In genomic region chr16:75380870-75381269, GRCh38 we compare ENCODE assay signal across 12 cellular contexts. TPM values are rescaled to one million over a fixed set of nuclear protein-coding genes. Genes with fewer than 3 reads are reported as not detected.
DNase-seq lines count a peak whose midpoint lies in the region; ATAC-seq, FAIRE-seq and TF ChIP-seq lines count a peak whose summit lies in the region.
"Had no signal": no experiment of that assay in that cellular context is flagged by ENCODE, and none has a peak within 500 bp of the region (broad histone marks: within the 10 kb centered on the region; RNA-seq: fewer than 3 reads in every experiment).

No MANE protein-coding gene starts in this region.

- H3K9me3 Mint-ChIP-seq in natural killer cell = no peaks in the 10 kb centered on the region

- in situ Hi-C loops in HepG2 (cut with HindIII; ENCODE audit: extremely low pct_ligation_motif_present, low pct_unique_long_range_greater_than_20kb) (no loop called here), G401 (cut with HindIII; ENCODE audit: low sequenced_read_pairs) (no loop called here)

- 0 out of 2 replicates have a peak, but pooled peaks cover 3% of the 10 kb centered on the region for H4K20me1 ChIP-seq in HepG2 (ENCODE audit: insufficient read depth, low read length)

- H2AFZ ChIP-seq in HepG2 (ENCODE audit: low read length) = no peak overlapping the region

- H3K4me1 Mint-ChIP-seq in T-helper 17 cell (peaks cover 54% of the 10 kb centered on the region), natural killer cell (peaks cover 23 to 32% of the 10 kb centered on the region in 2 donors)

- H3K27me3 ChIP-seq in right lobe of liver (no peaks in the 10 kb centered on the region), HepG2 (ENCODE audit: control insufficient read depth in 1 of 2, insufficient read depth in 2 of 2, low read length in 2 of 2) (no peaks in the 10 kb centered on the region), esophagus muscularis mucosa (no peaks in the 10 kb centered on the region)
- H3K27me3 ChIP-seq: transverse colon had no signal

- TF ChIP-seq EP300 in HepG2 (IDR thresholded peaks at IDR 0.05; ENCODE audit: low read depth in 2 of 2, low read length in 2 of 2) = no peak
- no peak for TF ChIP-seq EP300 in HepG2 (CRISPR knock-in tag; IDR thresholded peaks at IDR 0.05; ENCODE audit: borderline replicate concordance)
- TF ChIP-seq EP300 in esophagus muscularis mucosa (IDR thresholded peaks at IDR 0.05) = no peak

- CTCF ChIA-PET in HepG2 (lab: Yijun Ruan, JAX; ENCODE audit: low intra/inter-chr PET ratio, low total read pairs) = no interaction called here

- ATAC-seq in right lobe of liver (peak; percentile 13 to 52 (median 37)), HepG2 (no peak), T-helper 17 cell (no peak), natural killer cell (no peak)

- H3K4me1 ChIP-seq in right lobe of liver (peaks cover 0 to 26% (median 8%) of the 10 kb centered on the region in 4 donors), HepG2 (ENCODE audit: insufficient read depth, low read length) (peaks cover 13% of the 10 kb centered on the region), esophagus muscularis mucosa (peaks cover 12 to 26% (median 18%) of the 10 kb centered on the region in 4 donors)

- H3K36me3 Mint-ChIP-seq in T-helper 17 cell (ENCODE audit: low read depth) (no peaks in the 10 kb centered on the region), natural killer cell (peaks cover 6% of the 10 kb centered on the region)

- no peak for TF ChIP-seq CTCF in right lobe of liver (IDR thresholded peaks at IDR 0.05)
- TF ChIP-seq CTCF in HepG2 (CRISPR knock-in tag; IDR thresholded peaks at IDR 0.05) = no peak
- TF ChIP-seq CTCF in fibroblast of villous mesenchyme (IDR thresholded peaks at IDR 0.05; ENCODE audit: insufficient read depth, low read depth, low read length) = no peak
- TF ChIP-seq CTCF in esophagus muscularis mucosa (IDR thresholded peaks at IDR 0.05) = no peak
- no peak for TF ChIP-seq CTCF in natural killer cell (IDR thresholded peaks at IDR 0.05)

- FAIRE-seq in HepG2 (lab: Jason Lieb, UNC) (no peak), HTR-8/SVneo (lab: Jason Lieb, UNC) (no peak)

- no peaks in the 10 kb centered on the region for H3K27me3 Mint-ChIP-seq in T-helper 17 cell
- H3K27me3 Mint-ChIP-seq in natural killer cell (ENCODE audit: low read depth in 2 of 2) = peaks cover 0 to 11% of the 10 kb centered on the region in 2 donors

- TF ChIP-seq RAD21 in HepG2 (CRISPR knock-in tag; IDR thresholded peaks at IDR 0.05) = no peak

- 14% methylated on average over 2 of the region's 2 CpGs for WGBS in right lobe of liver (ENCODE audit: insufficient coverage, low coverage, low lambda C conversion rate, missing lambda C conversion rate)
- WGBS in HepG2 (ENCODE audit: low lambda C conversion rate) = 95% methylated on average over 2 of the region's 2 CpGs
- WGBS in esophagus muscularis mucosa = 68% methylated on average over 2 of the region's 2 CpGs

- H3K4me3 Mint-ChIP-seq in T-helper 17 cell (peak overlapping the region; percentile 78), natural killer cell (no peak overlapping the region)

- H3K27ac Mint-ChIP-seq in T-helper 17 cell (peak overlapping the region; percentile 94), natural killer cell (peak overlapping the region in 1 of 2 donors; percentile 19)

- no peak overlapping the region for H3K9ac ChIP-seq in HepG2 (ENCODE audit: insufficient read depth, low read depth, low read length)

- intact Hi-C loops in right lobe of liver (cut with DNase I) (loop anchor here in 1 of 2 donors (10.0 kb wide), 1 partner anchor 146 kb away; no protein-coding TSS in a partner anchor), HepG2 (cut with micrococcal nuclease; ENCODE audit: unreplicated experiment) (no loop called here), esophagus muscularis mucosa (cut with DNase I) (no loop called here), natural killer cell (cut with micrococcal nuclease) (no loop called here)

- H3K9me3 ChIP-seq in right lobe of liver = no peaks in the 10 kb centered on the region
- H3K9me3 ChIP-seq in HepG2 (ENCODE audit: low read length) = no peaks in the 10 kb centered on the region
- no peaks in the 10 kb centered on the region for H3K9me3 ChIP-seq in T-helper 17 cell (ENCODE audit: control insufficient read depth, low read length, poor library complexity, severe bottlenecking)
- H3K9me3 ChIP-seq in esophagus muscularis mucosa = no peaks in the 10 kb centered on the region
- H3K9me3 ChIP-seq: mucosa of descending colon, transverse colon had no signal

- H3K4me2 ChIP-seq in HepG2 (ENCODE audit: low read depth, low read length) = no peak overlapping the region

- no TSS peak for BruUV-seq in HepG2 (replicated peaks; lab: Mats Ljungman, UMichigan)

- TF ChIP-seq POLR2A in right lobe of liver (IDR thresholded peaks at IDR 0.05) (no peak), HepG2 (IDR thresholded peaks at IDR 0.05; ENCODE audit: insufficient read depth in 1 of 2, low read depth in 2 of 2, low read length in 2 of 2) (no peak), esophagus muscularis mucosa (IDR thresholded peaks at IDR 0.05; ENCODE audit: low read depth) (no peak)

- no peaks in the 10 kb centered on the region for H3K79me2 ChIP-seq in HepG2 (ENCODE audit: insufficient read depth, low read length)

- H3K27ac ChIP-seq in right lobe of liver (peak overlapping the region in 1 of 3 donors; percentile 73), HepG2 (ENCODE audit: extremely low read length, insufficient read depth, low read length) (no peak overlapping the region), esophagus muscularis mucosa (replicated peaks in 1 of 4) (no peak overlapping the region)

- H3K4me3 ChIP-seq in right lobe of liver = no peak overlapping the region
- H3K4me3 ChIP-seq in HepG2 (replicated peaks in 1 of 3; ENCODE audit: insufficient read depth in 1 of 3, low read depth in 2 of 3, low read length in 3 of 3) = no peak overlapping the region
- H3K4me3 ChIP-seq in fibroblast of villous mesenchyme (ENCODE audit: low read depth, low read length) = no peak overlapping the region
- H3K4me3 ChIP-seq in esophagus muscularis mucosa = no peak overlapping the region
- H3K4me3 ChIP-seq: mucosa of descending colon, transverse colon had no signal

- POLR2A ChIA-PET in HepG2 (lab: Yijun Ruan, JAX) = no interaction called here

- no peaks in the 10 kb centered on the region for H3K36me3 ChIP-seq in right lobe of liver
- peaks cover 12 to 52% of the 10 kb centered on the region in 2 experiments for H3K36me3 ChIP-seq in HepG2 (replicated peaks in 1 of 2; ENCODE audit: control insufficient read depth in 1 of 2, insufficient read depth in 2 of 2, low read length in 2 of 2)
- H3K36me3 ChIP-seq in esophagus muscularis mucosa = peaks cover 0 to 11% (median 2%) of the 10 kb centered on the region in 4 donors
- H3K36me3 ChIP-seq: transverse colon had no signal

- DNase-seq in right lobe of liver (no peak), HepG2 (ENCODE audit: low spot score) (no peak), T-helper 17 cell (no peak), fibroblast of villous mesenchyme (ENCODE audit: low read depth) (peak; percentile 52), G401 (ENCODE audit: low spot score) (no peak), HTR-8/SVneo (ENCODE audit: insufficient read length, low spot score) (no peak), esophagus muscularis mucosa (ENCODE audit: extremely low spot score) (no peak), natural killer cell (no peak)
- DNase-seq: H7, NCI-H2107 had no signal

TF ChIP-seq in HepG2, 621 proteins besides CTCF, POLR2A, EP300 and RAD21 (continues in another document):
- TF ChIP-seq ZNF619 (CRISPR knock-in tag; IDR thresholded peaks at IDR 0.05) (no peak), KLF15 (CRISPR knock-in tag; IDR thresholded peaks at IDR 0.05; ENCODE audit: borderline replicate concordance) (no peak), ZFP41 (CRISPR knock-in tag; IDR thresholded peaks at IDR 0.05; ENCODE audit: borderline replicate concordance) (no peak), HNRNPL (IDR thresholded peaks at IDR 0.05; ENCODE audit: low read depth, low read length) (no peak), GATAD1 (CRISPR knock-in tag; IDR thresholded peaks at IDR 0.05) (no peak), CHD4 (IDR thresholded peaks at IDR 0.05; ENCODE audit: borderline replicate concordance, low read length) (no peak)

RNA-seq across cellular contexts. Expression of gene CFDP1, which starts 52.4 kb away (rescaled TPM):
- total RNA-seq in right lobe of liver (10 to 100 TPM; 23.9 to 43.3 (median 36.0) TPM), HepG2 (2016; rRNA removed; fragmentation: Illumina TruSeq; extraction: Trizol) (153 and 198 TPM in 2 replicates), T-helper 17 cell (10 to 100 TPM; 33.6 to 34.7 TPM), fibroblast of villous mesenchyme (38.0 and 39.7 TPM in 2 replicates), esophagus muscularis mucosa (10 to 100 TPM; 42.4 to 49.5 (median 44.0) TPM), natural killer cell (10 to 100 TPM; 32.2 to 38.8 (median 32.3) TPM)
- total RNA-seq in HepG2 (2016; cell fraction: cytosol; rRNA removed; fragmentation: Illumina TruSeq; extraction: Trizol; ENCODE audit: low read depth) = 62.1 and 75.2 TPM in 2 replicates
- 158 and 200 TPM in 2 replicates for total RNA-seq in HepG2 (2016; cell fraction: insoluble cytoplasmic fraction; rRNA removed; fragmentation: Illumina TruSeq; extraction: Trizol)
- 94.4 and 95.7 TPM in 2 replicates for total RNA-seq in HepG2 (2016; cell fraction: membrane; rRNA removed; fragmentation: Illumina TruSeq; extraction: Trizol)
- total RNA-seq in HepG2 (2016; cell fraction: nucleus; rRNA removed; fragmentation: Illumina TruSeq; extraction: Trizol) = 114 and 122 TPM in 2 replicates
- 59.8 and 78.6 TPM in 2 replicates for polyA plus RNA-seq in HepG2 (2011; rRNA removed)
- 47.6 and 66.3 TPM in 2 replicates for polyA plus RNA-seq in HepG2 (2011; cell fraction: cytosol; rRNA removed)
- polyA plus RNA-seq in HepG2 (2011; cell fraction: nucleus; rRNA removed) = 20.8 and 33.7 TPM in 2 replicates
- polyA plus RNA-seq in HepG2 (2012) = 118 and 187 TPM in 2 replicates
- 54.9 and 57.9 TPM in 2 replicates for polyA plus RNA-seq in HepG2 (2016; cell fraction: cytosol; fragmentation: Illumina TruSeq; extraction: Trizol; ENCODE audit: low read depth)
- polyA plus RNA-seq in HepG2 (2016; cell fraction: insoluble cytoplasmic fraction; fragmentation: Illumina TruSeq; extraction: Trizol; ENCODE audit: low read depth) = 250 and 275 TPM in 2 replicates
- polyA plus RNA-seq in HepG2 (2016; cell fraction: membrane; fragmentation: Illumina TruSeq; extraction: Trizol; ENCODE audit: low read depth) = 82.6 and 88.7 TPM in 2 replicates
- polyA plus RNA-seq in HepG2 (2016; cell fraction: nucleus; fragmentation: Illumina TruSeq; extraction: Trizol; ENCODE audit: insufficient read depth, low read depth) = 118 and 119 TPM in 2 replicates
- 11.4 and 17.2 TPM in 2 replicates for polyA minus RNA-seq in HepG2 (2011; rRNA and poly(A)+ RNA removed; ENCODE audit: low replicate concordance)
- 30.3 and 32.7 TPM in 2 replicates for polyA minus RNA-seq in HepG2 (2011; cell fraction: cytosol; rRNA and poly(A)+ RNA removed)
- 95.4 and 106 TPM in 2 replicates for polyA minus RNA-seq in HepG2 (2011; cell fraction: nucleus; rRNA and poly(A)+ RNA removed)
- total RNA-seq in G401 (2014; rRNA removed; shearing (Covaris generic)) = 58.3 and 63.1 TPM in 2 replicates

Comparison
In these comparisons a context has a peak if more than half of its experiments do, and no peak if none do; other contexts are left out.
1. ATAC-seq: peak in right lobe of liver (4 of 4); none in HepG2 (single experiment), T-helper 17 cell (single experiment) and natural killer cell (0 of 3).